In genomic region chr4:126779446-126780166, GRCh38 we compare ENCODE assay signal across 17 cellular contexts.
DNase-seq lines count a peak whose midpoint lies in the region; ATAC-seq and TF ChIP-seq lines count a peak whose summit lies in the region.
"Had no signal": no experiment of that assay in that cellular context is flagged by ENCODE, and none has a peak within 500 bp of the region (broad histone marks: within the 10 kb centered on the region; RNA-seq: fewer than 3 reads in every experiment).

No MANE protein-coding gene starts in this region.

- H3K27ac ChIP-seq in skin epidermis: peak overlapping the region in 11 of 21 experiments; percentile 2 to 68 (median 43)
- H3K27ac ChIP-seq: uterus had no signal

- no peak overlapping the region for H3K4me3 ChIP-seq in fibroblast of the aortic adventitia (ENCODE audit: low read depth, low read length)
- no peak overlapping the region for H3K4me3 ChIP-seq in skin epidermis
- H3K4me3 ChIP-seq: GM12878, uterus had no signal

- DNase-seq in ELF-1 (ENCODE audit: low read depth, low spot score): peak; percentile 6
- DNase-seq in NCI-H2227 treated with DMSO at 0.1 percent for 48 hours (lab: John Stamatoyannopoulos, UW): peak; percentile 82
- DNase-seq in fibroblast of the aortic adventitia (ENCODE audit: low read depth): peak; percentile 19
- no peak for DNase-seq in globus pallidus (ENCODE audit: low spot score)
- DNase-seq: activated naive CD4-positive, alpha-beta T cell; effector memory CD4-positive, alpha-beta T cell; kidney glomerular epithelial cell; NCI-H1417 treated with DMSO at 0.1 percent for 48 hours; NCI-H226; retina; SW 1271; uterus had no signal

- TF ChIP-seq CTCF in fibroblast of the aortic adventitia (IDR thresholded peaks at IDR 0.05; ENCODE audit: insufficient read depth, low read length): no peak

- ATAC-seq in GM21447 (IDR thresholded peaks at IDR 0.05; ENCODE audit: unreplicated experiment): no peak
- ATAC-seq in HG02623 (IDR thresholded peaks at IDR 0.05; ENCODE audit: unreplicated experiment): no peak
- no peak for ATAC-seq in GM18867 (IDR thresholded peaks at IDR 0.05; ENCODE audit: unreplicated experiment)
- ATAC-seq: GM12878 had no signal
